ENCODE assay signal across 10 cellular contexts in genomic region chr19:6360857-6361216, GRCh38. TPM values are rescaled to one million over a fixed set of nuclear protein-coding genes. Genes with fewer than 3 reads are reported as not detected.
DNase-seq lines count a peak whose midpoint lies in the region; ATAC-seq and TF ChIP-seq lines count a peak whose summit lies in the region.
"Not testable (repeated sequence)": the region's sequence is repeated elsewhere in the genome, so short reads cannot be mapped to it uniquely, and the experiment has no call there.
"Had no signal": no experiment of that assay in that cellular context is flagged by ENCODE, and none has a peak within 500 bp of the region (broad histone marks: within the 10 kb centered on the region; RNA-seq: fewer than 3 reads in every experiment).

No MANE protein-coding gene starts in this region.

- peaks cover 18% of the 10 kb centered on the region for H3K4me1 Mint-ChIP-seq in activated CD4-positive, alpha-beta memory T cell treated with anti-CD3 and anti-CD28 coated beads for 36 hours (ENCODE audit: low read depth)
- H3K4me1 Mint-ChIP-seq in mesothelial cell of epicardium: peaks cover 20% of the 10 kb centered on the region

- H3K4me1 ChIP-seq in ES-I3 (ENCODE audit: insufficient read depth, low read length); rectal smooth muscle tissue (ENCODE audit: control insufficient read depth, insufficient read depth, low read length): not testable (repeated sequence)
- H3K4me1 ChIP-seq in upper lobe of right lung: peaks cover 15% of the 10 kb centered on the region

- peak overlapping the region; percentile 50 for H3K4me3 ChIP-seq in NB4 (ENCODE audit: low read depth, low read length)
- H3K4me3 ChIP-seq in brain microvascular endothelial cell (ENCODE audit: low read depth, low read length): peak overlapping the region; percentile 76
- H3K4me3 ChIP-seq in fibroblast of the aortic adventitia (ENCODE audit: low read depth, low read length): peak overlapping the region; percentile 82
- peak overlapping the region; percentile 86 for H3K4me3 ChIP-seq in rectal smooth muscle tissue (ENCODE audit: low read length)
- H3K4me3 ChIP-seq in upper lobe of right lung: peak overlapping the region; percentile 90

- peaks cover 19% of the 10 kb centered on the region for H3K36me3 Mint-ChIP-seq in activated CD4-positive, alpha-beta memory T cell treated with anti-CD3 and anti-CD28 coated beads for 36 hours
- H3K36me3 Mint-ChIP-seq in mesothelial cell of epicardium: not testable (repeated sequence)

- not testable (repeated sequence) for TF ChIP-seq POLR2A in NB4 (IDR thresholded peaks at IDR 0.05; ENCODE audit: extremely low read depth, insufficient read length)

- H3K27ac Mint-ChIP-seq in activated CD4-positive, alpha-beta memory T cell treated with anti-CD3 and anti-CD28 coated beads for 36 hours: peak overlapping the region; percentile 95
- H3K27ac Mint-ChIP-seq in mesothelial cell of epicardium: not testable (repeated sequence)

- POLR2A ChIA-PET in activated CD4-positive, alpha-beta memory T cell treated with anti-CD3 and anti-CD28 coated beads for 36 hours (lab: Charles Lee): interaction anchor here (0.7 to 3.4 kb wide), 3 partner anchors 11 to 112 kb away, joined by 3 to 29 read pairs (median 8); partner anchors contain the start of genes ALKBH7 and KHSRP

- H3K36me3 ChIP-seq in ES-I3 (ENCODE audit: insufficient read depth, low read length); brain microvascular endothelial cell (replicated peaks); rectal smooth muscle tissue (ENCODE audit: control insufficient read depth, insufficient read depth, low read length): not testable (repeated sequence)
- H3K36me3 ChIP-seq in upper lobe of right lung: peaks cover 19% of the 10 kb centered on the region

- not testable (repeated sequence) for H3K27me3 Mint-ChIP-seq in activated CD4-positive, alpha-beta memory T cell treated with anti-CD3 and anti-CD28 coated beads for 36 hours; mesothelial cell of epicardium (ENCODE audit: low read depth)

- intact Hi-C loops in activated CD4-positive, alpha-beta memory T cell treated with anti-CD3 and anti-CD28 coated beads for 36 hours (cut with micrococcal nuclease): loop anchor here (1.0 kb wide), 3 partner anchors 11 to 64 kb away; partner anchors contain the start of genes ALKBH7 and GTF2F1
- intact Hi-C loops in upper lobe of right lung (cut with DNase I): not testable (repeated sequence)

- in situ Hi-C loops in brain microvascular endothelial cell (cut with HindIII; ENCODE audit: low pct_ligation_motif_present, low sequenced_read_pairs): not testable (repeated sequence)

- CTCF ChIA-PET in activated CD4-positive, alpha-beta memory T cell treated with anti-CD3 and anti-CD28 coated beads for 36 hours (lab: Charles Lee): interaction anchor here (1.0 to 1.7 kb wide), 5 partner anchors 12 to 412 kb away, joined by 3 to 5 read pairs (median 5); partner anchors contain the start of genes ALKBH7 and VAV1

- not testable (repeated sequence) for TF ChIP-seq CTCF in NB4 (IDR thresholded peaks at IDR 0.05; ENCODE audit: low read depth, low read length); brain microvascular endothelial cell (IDR thresholded peaks at IDR 0.05; ENCODE audit: low read depth, low read length, missing control alignments); fibroblast of the aortic adventitia (IDR thresholded peaks at IDR 0.05; ENCODE audit: insufficient read depth, low read length); mesothelial cell of epicardium (IDR thresholded peaks at IDR 0.05; ENCODE audit: unreplicated experiment); upper lobe of right lung (IDR thresholded peaks at IDR 0.05)

- H3K9ac ChIP-seq in ES-I3 (ENCODE audit: low read depth, low read length): peak overlapping the region; percentile 65; the same call in 1 of the 2 replicates
- H3K9ac ChIP-seq in rectal smooth muscle tissue (ENCODE audit: low read length): not testable (repeated sequence)

- not testable (repeated sequence) for ATAC-seq in upper lobe of right lung

- H3K9me3 ChIP-seq in ES-I3 (ENCODE audit: control insufficient read depth, insufficient read depth, low read length); upper lobe of right lung: not testable (repeated sequence)

- not testable (repeated sequence) for DNase-seq in NB4 (ENCODE audit: low read depth); activated CD4-positive, alpha-beta memory T cell treated with anti-CD3 and anti-CD28 coated beads for 36 hours; brain microvascular endothelial cell; fibroblast of the aortic adventitia (ENCODE audit: low read depth); mesothelial cell of epicardium (ENCODE audit: low spot score in 2 of 2, unreplicated experiment in 2 of 2); upper lobe of right lung

- peak overlapping the region; percentile 98 for H3K4me3 Mint-ChIP-seq in activated CD4-positive, alpha-beta memory T cell treated with anti-CD3 and anti-CD28 coated beads for 36 hours
- peak overlapping the region; percentile 83 for H3K4me3 Mint-ChIP-seq in mesothelial cell of epicardium

- not testable (repeated sequence) for H3K9me3 Mint-ChIP-seq in activated CD4-positive, alpha-beta memory T cell treated with anti-CD3 and anti-CD28 coated beads for 36 hours; mesothelial cell of epicardium

- not testable (repeated sequence) for H3K27me3 ChIP-seq in brain microvascular endothelial cell (replicated peaks); rectal smooth muscle tissue (ENCODE audit: control insufficient read depth, insufficient read depth, low read length); upper lobe of right lung

- not testable (repeated sequence) for H3K27ac ChIP-seq in brain microvascular endothelial cell
- peak overlapping the region; percentile 43 for H3K27ac ChIP-seq in rectal smooth muscle tissue (ENCODE audit: low read depth, low read length)
- peak overlapping the region; percentile 84 for H3K27ac ChIP-seq in upper lobe of right lung

RNA-seq across cellular contexts. Expression of gene CLPP, which starts 0.5 kb away (rescaled TPM):
- 100 to 1,000 TPM; 171 to 177 TPM for total RNA-seq in activated CD4-positive, alpha-beta memory T cell treated with anti-CD3 and anti-CD28 coated beads for 36 hours
- 20.9 and 39.4 TPM in 2 replicates for total RNA-seq in fibroblast of the aortic adventitia (ENCODE audit: low replicate concordance)
- total RNA-seq in mesothelial cell of epicardium: 55.1 to 64.8 TPM (median 58.2 TPM) in 3 replicates
- 57.7 TPM for total RNA-seq in upper lobe of right lung

RNA-seq across cellular contexts. Expression of gene ALKBH7, which starts 11.8 kb away (rescaled TPM):
- total RNA-seq in activated CD4-positive, alpha-beta memory T cell treated with anti-CD3 and anti-CD28 coated beads for 36 hours: 10 to 100 TPM; 57.6 to 58.5 TPM
- 29.9 and 38.3 TPM in 2 replicates for total RNA-seq in fibroblast of the aortic adventitia (ENCODE audit: low replicate concordance)
- 83.7 to 92.9 TPM (median 87.7 TPM) in 3 replicates for total RNA-seq in mesothelial cell of epicardium
- total RNA-seq in upper lobe of right lung: 57.2 TPM

RNA-seq across cellular contexts. Expression of gene PSPN, which starts 14.9 kb away (rescaled TPM):
- 1 to 10 TPM; 1.6 to 2.0 TPM for total RNA-seq in activated CD4-positive, alpha-beta memory T cell treated with anti-CD3 and anti-CD28 coated beads for 36 hours
- 0.41 and 1.2 TPM in 2 replicates for total RNA-seq in fibroblast of the aortic adventitia (ENCODE audit: low replicate concordance)
- total RNA-seq in mesothelial cell of epicardium: 3.5 to 3.8 TPM (median 3.6 TPM) in 3 replicates
- total RNA-seq in upper lobe of right lung: 1.7 TPM

RNA-seq across cellular contexts. Expression of gene ACER1, which starts 27.4 kb away (rescaled TPM):
- under 1 TPM in 1 of 2 experiments, not detected in 1; 0.14 TPM for total RNA-seq in activated CD4-positive, alpha-beta memory T cell treated with anti-CD3 and anti-CD28 coated beads for 36 hours
- total RNA-seq in fibroblast of the aortic adventitia (ENCODE audit: low replicate concordance) (not detected in 2 replicates), mesothelial cell of epicardium (0.16 TPM in 1 of 3 replicates, not detected in the others), upper lobe of right lung (not detected)
- total RNA-seq: frontal cortex, liver had no signal

RNA-seq across cellular contexts. Expression of gene GTF2F1, which starts 32.1 kb away (rescaled TPM):
- 10 to 100 TPM; 67.0 to 70.9 TPM for total RNA-seq in activated CD4-positive, alpha-beta memory T cell treated with anti-CD3 and anti-CD28 coated beads for 36 hours
- total RNA-seq in fibroblast of the aortic adventitia (ENCODE audit: low replicate concordance) (33.6 and 59.2 TPM in 2 replicates), mesothelial cell of epicardium (67.4 to 73.8 TPM (median 68.3 TPM) in 3 replicates), upper lobe of right lung (47.4 TPM)
